In genomic region chr6:10391299-10391630, GRCh38 we compare ENCODE assay signal across 1 cellular context.
TF ChIP-seq lines count a peak whose summit lies in the region.

No MANE protein-coding gene starts in this region.

TF ChIP-seq in H1, 55 proteins besides CTCF, POLR2A, EP300 and RAD21:
- TF ChIP-seq TBP (IDR thresholded peaks at IDR 0.05; ENCODE audit: low read depth, low read length) (no peak), RNF2 (IDR thresholded peaks at IDR 0.05; ENCODE audit: borderline replicate concordance, low read depth, low read length, missing control alignments, poor library complexity, severe bottlenecking) (peak; percentile 26), SP1 (IDR thresholded peaks at IDR 0.05; ENCODE audit: low read depth, low read length) (no peak), CHD7 (IDR thresholded peaks at IDR 0.05; ENCODE audit: insufficient replicate concordance, low read length) (peak; percentile 15), CHD1 (IDR thresholded peaks at IDR 0.05; ENCODE audit: low read depth, low read length) (no peak)
